Comparison of ENCODE assay signal across 22 cellular contexts in the genomic region with DNA sequence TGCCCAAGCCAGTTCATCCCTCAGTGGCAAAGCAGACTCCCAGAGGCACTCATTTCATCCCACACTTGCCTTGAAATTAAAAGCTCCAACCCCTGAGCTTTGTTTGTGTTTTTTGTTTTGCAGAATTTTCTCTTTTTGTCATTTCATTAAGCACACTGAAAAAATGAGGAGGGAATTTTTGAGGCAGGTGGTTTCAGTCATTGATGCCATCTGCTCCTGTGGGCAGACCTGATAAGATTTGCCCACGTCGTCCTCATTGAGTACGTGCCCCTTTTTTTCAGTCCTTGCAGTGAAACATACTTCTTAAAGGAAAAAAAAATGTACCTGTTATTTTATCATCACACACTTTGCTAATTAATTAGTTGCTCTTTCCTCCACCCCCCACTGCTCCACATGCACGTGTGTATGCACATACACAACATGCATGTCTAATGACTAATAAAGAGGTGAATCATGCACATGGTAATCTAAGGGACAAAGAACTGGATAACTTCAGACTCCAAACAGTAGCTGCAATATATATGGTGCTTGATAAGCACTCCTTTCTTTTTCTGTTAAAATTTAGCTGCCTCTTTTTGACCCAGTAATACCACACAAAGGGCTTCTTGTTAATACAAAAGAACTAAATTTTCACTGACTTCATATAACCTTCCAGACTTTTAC.
DNase-seq lines count a peak whose midpoint lies in the region; ATAC-seq, FAIRE-seq and TF ChIP-seq lines count a peak whose summit lies in the region.
"Had no signal": no experiment of that assay in that cellular context is flagged by ENCODE, and none has a peak within 500 bp of the region (broad histone marks: within the 10 kb centered on the region; RNA-seq: fewer than 3 reads in every experiment).

No MANE protein-coding gene starts in this region.

- H3K4me3 ChIP-seq in Caco-2 (ENCODE audit: low read depth, low read length): no peak overlapping the region
- no peak overlapping the region for H3K4me3 ChIP-seq in IMR-90 (ENCODE audit: insufficient read depth, low read depth, low read length)
- no peak overlapping the region for H3K4me3 ChIP-seq in bronchial epithelial cell (ENCODE audit: low read depth, low read length)
- no peak overlapping the region for H3K4me3 ChIP-seq in mesenchymal stem cell (ENCODE audit: insufficient read depth in 1 of 2, low read depth in 1 of 2, low read length in 2 of 2)
- H3K4me3 ChIP-seq in H7 (ENCODE audit: insufficient read depth, low read depth, low read length): no peak overlapping the region
- H3K4me3 ChIP-seq: colonic mucosa, psoas muscle, testis had no signal

- H4K91ac ChIP-seq in IMR-90 (ENCODE audit: insufficient read depth, low read depth, low read length): no peak overlapping the region
- no peak overlapping the region for H4K91ac ChIP-seq in mesenchymal stem cell (ENCODE audit: low read length)

- no peak overlapping the region for H4K8ac ChIP-seq in IMR-90 (ENCODE audit: low read depth in 2 of 2, low read length in 2 of 2)
- H4K8ac ChIP-seq in mesenchymal stem cell (ENCODE audit: low read length): no peak overlapping the region

- H2BK12ac ChIP-seq in mesenchymal stem cell (ENCODE audit: low read length in 2 of 2): no peak overlapping the region

- no peak overlapping the region for H3K4ac ChIP-seq in IMR-90 (ENCODE audit: low read depth, low read length)
- no peak overlapping the region for H3K4ac ChIP-seq in mesenchymal stem cell (ENCODE audit: low read depth in 1 of 2, low read length in 2 of 2)

- no peak for TF ChIP-seq POLR2A in IMR-90 (IDR thresholded peaks at IDR 0.05; ENCODE audit: low read depth, low read length)

- H3K4me1 ChIP-seq in Caco-2 (peaks cover 37% of the 10 kb centered on the region), IMR-90 (ENCODE audit: control insufficient read depth, insufficient read depth, low read length) (peaks cover 11% of the 10 kb centered on the region), mesenchymal stem cell (ENCODE audit: control insufficient read depth, insufficient read depth, low read depth, low read length) (peaks cover 2% of the 10 kb centered on the region)
- H3K4me1 ChIP-seq: colonic mucosa, psoas muscle, testis had no signal

- no peak overlapping the region for H3K56ac ChIP-seq in IMR-90 (ENCODE audit: extremely low read depth, insufficient read depth, low read length)

- H2BK15ac ChIP-seq in IMR-90 (ENCODE audit: low read depth, low read length) (no peak overlapping the region), mesenchymal stem cell (ENCODE audit: low read depth, poor library complexity, severe bottlenecking) (no peak overlapping the region)

- in situ Hi-C loops in IMR-90 (cut with MboI; ENCODE audit: low sequenced_read_pairs): no loop called here

- no CpG with 5 or more reads among the region's 4 CpGs for WGBS in IMR-90 (ENCODE audit: extremely low coverage in 2 of 2, insufficient read length in 1 of 2), 2 experiments
- WGBS in mesenchymal stem cell: 89% methylated on average over 3 of the region's 4 CpGs

- POLR2A ChIA-PET in Caco-2 (lab: Charles Lee) (interaction anchor here (0.5 kb wide), 1 partner anchor 17 kb away, joined by 11 read pairs; no protein-coding TSS in a partner anchor), IMR-90 (lab: Charles Lee; ENCODE audit: unreplicated experiment) (no interaction called here)

- TF ChIP-seq RAD21 in IMR-90 (IDR thresholded peaks at IDR 0.05; ENCODE audit: low read length): no peak

- no peaks in the 10 kb centered on the region for H3K27me3 Mint-ChIP-seq in Caco-2 (ENCODE audit: insufficient read depth, unreplicated experiment)
- H3K27me3 Mint-ChIP-seq: CD4-positive, alpha-beta memory T cell had no signal

- H3K9me3 ChIP-seq in Caco-2 (no peaks in the 10 kb centered on the region), IMR-90 (ENCODE audit: control insufficient read depth, insufficient read depth, low read length) (no peaks in the 10 kb centered on the region), mesenchymal stem cell (ENCODE audit: control insufficient read depth, low read length) (no peaks in the 10 kb centered on the region)
- H3K9me3 ChIP-seq: colonic mucosa, psoas muscle, testis had no signal

- no peak overlapping the region for H2BK120ac ChIP-seq in IMR-90 (ENCODE audit: low read depth, low read length)
- no peak overlapping the region for H2BK120ac ChIP-seq in mesenchymal stem cell (ENCODE audit: low read depth, low read length)

- no peak overlapping the region for H2AK5ac ChIP-seq in IMR-90 (ENCODE audit: low read depth, low read length)
- no peak overlapping the region for H2AK5ac ChIP-seq in mesenchymal stem cell (ENCODE audit: low read length, severe bottlenecking)

- no peak overlapping the region for H3K14ac ChIP-seq in IMR-90 (replicated peaks; ENCODE audit: low read depth, low read length)
- no peak overlapping the region for H3K14ac ChIP-seq in mesenchymal stem cell (ENCODE audit: low read length in 2 of 2)

- peaks cover 3% of the 10 kb centered on the region for H3K9me1 ChIP-seq in IMR-90 (ENCODE audit: insufficient read depth, low read length)

- no peaks in the 10 kb centered on the region for H4K20me1 ChIP-seq in IMR-90 (ENCODE audit: insufficient read depth, low read length)

- peaks cover 32% of the 10 kb centered on the region for H3K4me1 Mint-ChIP-seq in Caco-2 (ENCODE audit: low read depth, unreplicated experiment)
- H3K4me1 Mint-ChIP-seq: CD4-positive, alpha-beta memory T cell had no signal

- TF ChIP-seq CTCF in Caco-2 (IDR thresholded peaks at IDR 0.05; ENCODE audit: insufficient read depth in 1 of 2, low read depth in 1 of 2, low read length in 1 of 2, severe bottlenecking in 1 of 2, unreplicated experiment in 1 of 2) (no peak), IMR-90 (conservative IDR thresholded peaks at IDR 0.05; ENCODE audit: low read depth, low read length) (no peak), bronchial epithelial cell (IDR thresholded peaks at IDR 0.05; ENCODE audit: insufficient read depth, low read length, severe bottlenecking) (no peak)

- H2BK20ac ChIP-seq in IMR-90 (ENCODE audit: low read depth, low read length): no peak overlapping the region

- no TSS peak for BruUV-seq in Caco-2 (replicated peaks; lab: Mats Ljungman, UMichigan)
- BruUV-seq in IMR-90 (replicated peaks; lab: Mats Ljungman, UMichigan): no TSS peak

- no peak overlapping the region for H4K5ac ChIP-seq in IMR-90 (ENCODE audit: low read depth, low read length)

- H3K79me1 ChIP-seq in IMR-90 (ENCODE audit: low read depth in 1 of 2, low read length in 2 of 2) (no peaks in the 10 kb centered on the region), mesenchymal stem cell (replicated peaks; ENCODE audit: low read length, poor library complexity, severe bottlenecking) (peaks cover 2% of the 10 kb centered on the region)

- H3K27ac ChIP-seq in IMR-90 (ENCODE audit: insufficient read depth, low read length): no peak overlapping the region
- no peak overlapping the region for H3K27ac ChIP-seq in mesenchymal stem cell (ENCODE audit: low read length, poor library complexity, severe bottlenecking)
- H3K27ac ChIP-seq: colonic mucosa, psoas muscle, testis had no signal

- intact Hi-C loops in Caco-2 (cut with micrococcal nuclease; ENCODE audit: unreplicated experiment): no loop called here
- intact Hi-C loops in IMR-90 (cut with micrococcal nuclease): no loop called here

- H3K23ac ChIP-seq in IMR-90 (ENCODE audit: low read depth, low read length): no peak overlapping the region
- no peak overlapping the region for H3K23ac ChIP-seq in mesenchymal stem cell (ENCODE audit: low read length in 2 of 2)

- peak overlapping the region; percentile 15 for H3K4me3 Mint-ChIP-seq in Caco-2 (ENCODE audit: unreplicated experiment)
- H3K4me3 Mint-ChIP-seq: CD4-positive, alpha-beta memory T cell; endodermal cell; T-helper 1 cell treated with Interleukin-12 subunit alpha and Interleukin-12 subunit beta and Interleukin-4 antibody, amounts not matched to agents 30 μg/mL and 1 μg/mL, for 36 hours had no signal

- H3K4me2 ChIP-seq in IMR-90 (ENCODE audit: low read depth, low read length) (no peak overlapping the region), mesenchymal stem cell (ENCODE audit: low read length, poor library complexity, severe bottlenecking) (no peak overlapping the region)

- H2AFZ ChIP-seq in IMR-90 (replicated peaks; ENCODE audit: low read length, poor library complexity) (no peak overlapping the region), mesenchymal stem cell (ENCODE audit: low read depth, low read length) (no peak overlapping the region)

- H3K9ac ChIP-seq in IMR-90 (ENCODE audit: low read depth, low read length) (no peak overlapping the region), mesenchymal stem cell (ENCODE audit: low read length) (no peak overlapping the region)

- H3K18ac ChIP-seq in IMR-90 (ENCODE audit: low read depth, low read length) (no peak overlapping the region), mesenchymal stem cell (ENCODE audit: low read depth in 1 of 2, low read length in 2 of 2) (no peak overlapping the region)

- no peaks in the 10 kb centered on the region for H3K9me3 Mint-ChIP-seq in Caco-2 (ENCODE audit: unreplicated experiment)
- H3K9me3 Mint-ChIP-seq: CD4-positive, alpha-beta memory T cell; endodermal cell; T-helper 1 cell treated with Interleukin-12 subunit alpha and Interleukin-12 subunit beta and Interleukin-4 antibody, amounts not matched to agents 30 μg/mL and 1 μg/mL, for 36 hours had no signal

- peak; percentile 46; the same call in 1 of the 2 replicates for ATAC-seq in IMR-90 (ENCODE audit: low read depth)
- ATAC-seq: psoas muscle had no signal

- no peak for DNase-seq in Caco-2
- DNase-seq in IMR-90: peak; percentile 64
- DNase-seq in bronchial epithelial cell (ENCODE audit: low read depth): peak; percentile 81
- peak; percentile 16 for DNase-seq in mesenchymal stem cell
- DNase-seq in H4 (ENCODE audit: low spot score): no peak
- DNase-seq in NCI-H1105 treated with DMSO at 0.1 percent for 48 hours (lab: John Stamatoyannopoulos, UW): no peak
- DNase-seq in activated CD4-positive, alpha-beta T cell treated with anti-CD3 and anti-CD28 coated beads for 1 hour: no peak
- no peak for DNase-seq in H7
- DNase-seq: activated CD4-positive, alpha-beta T cell treated with anti-CD3 and anti-CD28 coated beads, Interleukin-2, amount 50 U/mL, for 4 hours; activated naive CD4-positive, alpha-beta T cell treated with anti-CD3 and anti-CD28 coated beads, Interleukin-2, amount 50 U/mL, for 16 hours; CD4-positive, alpha-beta memory T cell; colonic mucosa; DMS79 treated with DMSO at 0.1 percent for 48 hours; endodermal cell; NCI-H1048; NCI-H2081 treated with DMSO at 0.1 percent for 48 hours; NCI-H510A treated with DMSO at 0.1 percent for 48 hours; psoas muscle; SIG-M5; stimulated activated CD8-positive, alpha-beta memory T cell treated with anti-CD3 and anti-CD28 coated beads, Interleukin-4, amount 100 ng/mL, for 48 hours; testis had no signal

- H3K36me3 Mint-ChIP-seq in Caco-2 (ENCODE audit: insufficient read depth, unreplicated experiment): peaks cover 64% of the 10 kb centered on the region

- H2AK9ac ChIP-seq in IMR-90 (replicated peaks; ENCODE audit: low read depth, low read length, poor library complexity): no peak overlapping the region

- CTCF ChIA-PET in Caco-2 (lab: Charles Lee) (no interaction called here), IMR-90 (lab: Yijun Ruan, JAX) (interaction anchor here (0.8 kb wide), 1 partner anchor 16 kb away, joined by 3 read pairs; no protein-coding TSS in a partner anchor)

- dilution Hi-C loops in IMR-90 (cut with HindIII; ENCODE audit: low sequenced_read_pairs, unreplicated experiment): no loop called here

- H2BK5ac ChIP-seq in IMR-90 (ENCODE audit: low read depth, low read length, poor library complexity, severe bottlenecking) (no peak overlapping the region), mesenchymal stem cell (ENCODE audit: low read depth, low read length, poor library complexity, severe bottlenecking) (no peak overlapping the region)

- no peak for FAIRE-seq in bronchial epithelial cell (lab: Jason Lieb, UNC)

- peak overlapping the region; percentile 88 for H3K27ac Mint-ChIP-seq in Caco-2 (ENCODE audit: unreplicated experiment)
- H3K27ac Mint-ChIP-seq: endodermal cell; T-helper 1 cell treated with Interleukin-12 subunit alpha and Interleukin-12 subunit beta and Interleukin-4 antibody, amounts not matched to agents 30 μg/mL and 1 μg/mL, for 36 hours had no signal

- H3K36me3 ChIP-seq in Caco-2 (ENCODE audit: control insufficient read depth, insufficient read depth, low read length) (no peaks in the 10 kb centered on the region), IMR-90 (ENCODE audit: control insufficient read depth, insufficient read depth, low read length) (peaks cover 4% of the 10 kb centered on the region), bronchial epithelial cell (ENCODE audit: control insufficient read depth, insufficient read depth, low read length) (peaks cover 3% of the 10 kb centered on the region), mesenchymal stem cell (ENCODE audit: control insufficient read depth in 1 of 2, insufficient read depth in 2 of 2, low read depth in 1 of 2, low read length in 2 of 2) (peaks cover 3 to 15% of the 10 kb centered on the region in 2 experiments), H7 (replicated peaks; ENCODE audit: control insufficient read depth, insufficient read depth, low read length) (no peaks in the 10 kb centered on the region)
- H3K36me3 ChIP-seq: colonic mucosa had no signal

- H3K27me3 ChIP-seq in Caco-2 (replicated peaks; ENCODE audit: control insufficient read depth, insufficient read depth, low read length): no peaks in the 10 kb centered on the region
- H3K27me3 ChIP-seq in IMR-90 (ENCODE audit: control insufficient read depth, insufficient read depth, low read length): no peaks in the 10 kb centered on the region
- H3K27me3 ChIP-seq in bronchial epithelial cell (ENCODE audit: control insufficient read depth, insufficient read depth, low read length): no peaks in the 10 kb centered on the region
- no peaks in the 10 kb centered on the region for H3K27me3 ChIP-seq in mesenchymal stem cell (ENCODE audit: control insufficient read depth in 1 of 2, insufficient read depth in 1 of 2, low read length in 2 of 2)
- no peaks in the 10 kb centered on the region for H3K27me3 ChIP-seq in H7 (ENCODE audit: control insufficient read depth, insufficient read depth, low read length)
- H3K27me3 ChIP-seq: colonic mucosa, testis had no signal

Comparison
In these comparisons a context has a peak if more than half of its experiments do, and no peak if none do; other contexts are left out.
1. DNase-seq: peak in IMR-90 (single experiment), bronchial epithelial cell (single experiment) and mesenchymal stem cell (single experiment); none in Caco-2 (0 of 2), H4 (single experiment), NCI-H1105 treated with DMSO at 0.1 percent for 48 hours (single experiment), activated CD4-positive, alpha-beta T cell treated with anti-CD3 and anti-CD28 coated beads for 1 hour (single experiment) and H7 (single experiment).